10 cellular contexts compared by ENCODE assay signal in the genomic region with DNA sequence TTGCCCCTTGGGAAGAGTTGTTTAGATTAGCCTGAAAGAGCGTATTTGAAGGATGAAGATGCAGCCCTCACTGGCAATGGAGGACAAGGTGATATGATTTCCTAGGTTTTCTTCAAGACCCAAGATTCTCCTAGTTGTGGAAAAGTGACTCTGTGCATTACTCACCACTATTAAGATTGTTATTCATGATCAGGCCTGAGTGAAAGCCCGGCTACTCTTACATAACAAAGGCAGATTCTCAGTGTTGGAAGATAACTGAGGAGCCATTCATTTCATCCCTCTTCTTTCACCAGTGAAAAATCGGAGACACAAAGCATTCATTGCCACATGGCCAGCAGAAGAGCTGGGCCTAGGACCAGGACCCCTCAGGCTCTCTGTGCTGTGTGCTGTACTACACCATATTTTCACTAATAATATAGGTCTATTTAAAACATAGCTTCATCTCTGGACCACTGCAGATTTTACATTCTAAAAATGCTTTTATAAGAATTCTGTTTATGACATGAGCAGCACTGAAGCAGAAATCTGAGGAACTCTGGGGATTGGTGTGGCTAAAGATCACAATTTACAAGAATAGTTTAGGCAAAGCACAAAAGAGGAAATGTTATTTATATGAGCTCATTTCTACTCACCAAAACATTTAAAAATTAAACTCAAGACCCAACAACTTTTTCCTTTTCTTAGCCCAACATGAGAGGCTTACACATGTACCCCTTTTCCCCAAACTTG.
DNase-seq lines count a peak whose midpoint lies in the region; ATAC-seq, FAIRE-seq and TF ChIP-seq lines count a peak whose summit lies in the region.
"Had no signal": no experiment of that assay in that cellular context is flagged by ENCODE, and none has a peak within 500 bp of the region (broad histone marks: within the 10 kb centered on the region; RNA-seq: fewer than 3 reads in every experiment).

No MANE protein-coding gene starts in this region.

- H3K27ac ChIP-seq in keratinocyte (ENCODE audit: control insufficient read depth, insufficient read depth, low read length) = no peak overlapping the region
- H3K27ac ChIP-seq in stomach = peak overlapping the region in 4 of 5 donors; percentile 72 to 85 (median 82)

- no peaks in the 10 kb centered on the region for H3K27me3 ChIP-seq in bronchial epithelial cell (ENCODE audit: control insufficient read depth, insufficient read depth, low read length)
- no peaks in the 10 kb centered on the region for H3K27me3 ChIP-seq in keratinocyte (ENCODE audit: control insufficient read depth, extremely low read depth, insufficient read depth, low read length)
- H3K27me3 ChIP-seq in stomach = no peaks in the 10 kb centered on the region
- no peaks in the 10 kb centered on the region for H3K27me3 ChIP-seq in Caco-2 (replicated peaks; ENCODE audit: control insufficient read depth, insufficient read depth, low read length)

- POLR2A ChIA-PET in Caco-2 (lab: Charles Lee) = no interaction called here

- H3K4me1 ChIP-seq in keratinocyte (ENCODE audit: control insufficient read depth, extremely low read depth, insufficient read depth, low read length) = peaks cover 7% of the 10 kb centered on the region
- peaks cover 0 to 40% (median 16%) of the 10 kb centered on the region in 4 donors for H3K4me1 ChIP-seq in stomach
- no peaks in the 10 kb centered on the region for H3K4me1 ChIP-seq in Caco-2

- FAIRE-seq in HTR-8/SVneo (lab: Jason Lieb, UNC) (peak; percentile 58), bronchial epithelial cell (lab: Jason Lieb, UNC) (no peak), keratinocyte (lab: Jason Lieb, UNC) (peak; percentile 71)

- H3K4me3 Mint-ChIP-seq in Caco-2 (ENCODE audit: unreplicated experiment) = no peak overlapping the region
- H3K4me3 Mint-ChIP-seq: activated naive CD4-positive, alpha-beta T cell treated with anti-CD3 and anti-CD28 coated beads, Interleukin-2, amount 50 U/mL, for 24 hours had no signal

- H3K79me2 ChIP-seq in keratinocyte (ENCODE audit: control insufficient read depth, insufficient read depth, low read length) = no peaks in the 10 kb centered on the region

- no peaks in the 10 kb centered on the region for H3K4me1 Mint-ChIP-seq in Caco-2 (ENCODE audit: low read depth, unreplicated experiment)
- H3K4me1 Mint-ChIP-seq: activated naive CD4-positive, alpha-beta T cell treated with anti-CD3 and anti-CD28 coated beads, Interleukin-2, amount 50 U/mL, for 24 hours had no signal

- no peak overlapping the region for H3K4me2 ChIP-seq in keratinocyte (ENCODE audit: control insufficient read depth, extremely low read depth, insufficient read depth, low read depth, low read length)

- H3K9me1 ChIP-seq in keratinocyte (ENCODE audit: control insufficient read depth, extremely low read depth, insufficient read depth, low read length) = no peaks in the 10 kb centered on the region

- H3K9me3 ChIP-seq in keratinocyte (ENCODE audit: control insufficient read depth, low read depth, low read length) = no peaks in the 10 kb centered on the region
- no peaks in the 10 kb centered on the region for H3K9me3 ChIP-seq in stomach
- H3K9me3 ChIP-seq in Caco-2 = no peaks in the 10 kb centered on the region

- H4K20me1 ChIP-seq in keratinocyte (ENCODE audit: control insufficient read depth, extremely low read depth, insufficient read depth, low read length) = no peaks in the 10 kb centered on the region

- no peak for TF ChIP-seq EP300 in stomach (IDR thresholded peaks at IDR 0.05)

- ATAC-seq in GM19467 (IDR thresholded peaks at IDR 0.05; ENCODE audit: unreplicated experiment) = no peak
- ATAC-seq in HG02973 (IDR thresholded peaks at IDR 0.05; ENCODE audit: unreplicated experiment) = no peak

- no peak overlapping the region for H3K9ac ChIP-seq in keratinocyte (ENCODE audit: control insufficient read depth, extremely low read depth, insufficient read depth, low read length)

- no TSS peak for BruUV-seq in Caco-2 (replicated peaks; lab: Mats Ljungman, UMichigan)

- no peaks in the 10 kb centered on the region for H3K36me3 Mint-ChIP-seq in Caco-2 (ENCODE audit: insufficient read depth, unreplicated experiment)
- H3K36me3 Mint-ChIP-seq: activated naive CD4-positive, alpha-beta T cell treated with anti-CD3 and anti-CD28 coated beads, Interleukin-2, amount 50 U/mL, for 24 hours had no signal

- WGBS in stomach, 5 donors = 61 to 82% (median 81%) methylated on average over 3 of the region's 3 CpGs

- H3K27ac Mint-ChIP-seq in Caco-2 (ENCODE audit: unreplicated experiment) = no peak overlapping the region
- H3K27ac Mint-ChIP-seq: activated naive CD4-positive, alpha-beta T cell treated with anti-CD3 and anti-CD28 coated beads, Interleukin-2, amount 50 U/mL, for 24 hours had no signal

- no peaks in the 10 kb centered on the region for H3K36me3 ChIP-seq in bronchial epithelial cell (ENCODE audit: control insufficient read depth, insufficient read depth, low read length)
- H3K36me3 ChIP-seq in keratinocyte (ENCODE audit: control insufficient read depth in 2 of 2, extremely low read depth in 1 of 2, insufficient read depth in 2 of 2, low read length in 2 of 2) = no peaks in the 10 kb centered on the region
- no peaks in the 10 kb centered on the region for H3K36me3 ChIP-seq in stomach
- no peaks in the 10 kb centered on the region for H3K36me3 ChIP-seq in Caco-2 (ENCODE audit: control insufficient read depth, insufficient read depth, low read length)

- intact Hi-C loops in stomach (cut with DNase I; ENCODE audit: low total_unique reads) (no loop called here), Caco-2 (cut with micrococcal nuclease; ENCODE audit: unreplicated experiment) (no loop called here)

- H3K4me3 ChIP-seq in bronchial epithelial cell (ENCODE audit: low read depth, low read length) (no peak overlapping the region), keratinocyte (ENCODE audit: control insufficient read depth in 2 of 3, extremely low read depth in 1 of 3, insufficient read depth in 2 of 3, low read depth in 1 of 3, low read length in 3 of 3) (no peak overlapping the region), stomach (no peak overlapping the region), Caco-2 (ENCODE audit: low read depth, low read length) (no peak overlapping the region)

- dilution Hi-C loops in keratinocyte (cut with MboI; ENCODE audit: extremely low pct_ligation_motif_present, low sequenced_read_pairs) = no loop called here

- DNase-seq in HTR-8/SVneo (ENCODE audit: insufficient read length, low spot score) (no peak), bronchial epithelial cell (ENCODE audit: low read depth) (peak; percentile 83), keratinocyte (ENCODE audit: low read depth, low spot score) (no peak), stomach (no peak), NCI-H1436 treated with DMSO at 0.1 percent for 48 hours (lab: John Stamatoyannopoulos, UW) (no peak), Caco-2 (no peak)
- DNase-seq: SW 1271 had no signal

- TF ChIP-seq CTCF in bronchial epithelial cell (IDR thresholded peaks at IDR 0.05; ENCODE audit: insufficient read depth, low read length, severe bottlenecking) = no peak
- no peak for TF ChIP-seq CTCF in keratinocyte (optimal IDR thresholded peaks at IDR 0.05 in 1 of 3, IDR thresholded peaks at IDR 0.05 in 1 of 3, conservative IDR thresholded peaks at IDR 0.05 in 1 of 3; ENCODE audit: extremely low read depth in 1 of 3, insufficient read depth in 2 of 3, low read length in 3 of 3)
- TF ChIP-seq CTCF in stomach (IDR thresholded peaks at IDR 0.05) = no peak
- TF ChIP-seq CTCF in Caco-2 (IDR thresholded peaks at IDR 0.05; ENCODE audit: insufficient read depth in 1 of 2, low read depth in 1 of 2, low read length in 1 of 2, severe bottlenecking in 1 of 2, unreplicated experiment in 1 of 2) = no peak

- no peaks in the 10 kb centered on the region for H3K9me3 Mint-ChIP-seq in Caco-2 (ENCODE audit: unreplicated experiment)
- H3K9me3 Mint-ChIP-seq: activated naive CD4-positive, alpha-beta T cell treated with anti-CD3 and anti-CD28 coated beads, Interleukin-2, amount 50 U/mL, for 24 hours had no signal

- H3K27me3 Mint-ChIP-seq in Caco-2 (ENCODE audit: insufficient read depth, unreplicated experiment) = peaks cover 4% of the 10 kb centered on the region

- no peak for TF ChIP-seq POLR2A in stomach (IDR thresholded peaks at IDR 0.05)

- H2AFZ ChIP-seq in keratinocyte (ENCODE audit: control insufficient read depth, low read length) = no peak overlapping the region

- CTCF ChIA-PET in Caco-2 (lab: Charles Lee) = no interaction called here
